In genomic region chr3:53346922-53347260, GRCh38 we compare ENCODE assay signal across 8 cellular contexts. TPM values are rescaled to one million over a fixed set of nuclear protein-coding genes. Genes with fewer than 3 reads are reported as not detected.
DNase-seq lines count a peak whose midpoint lies in the region; ATAC-seq, FAIRE-seq and TF ChIP-seq lines count a peak whose summit lies in the region.

No MANE protein-coding gene starts in this region.

- H3K4me3 ChIP-seq in pancreas = peak overlapping the region; percentile 54 to 88 (median 83)

- FAIRE-seq in pancreas (lab: Jason Lieb, UNC) = no peak

- no peaks in the 10 kb centered on the region for H3K27me3 Mint-ChIP-seq in activated CD8-positive, alpha-beta memory T cell treated with anti-CD3 and anti-CD28 coated beads, Interleukin-2, amount 10 ng/mL, durations not matched to agents 7 days and 5 days

- no peaks in the 10 kb centered on the region for H3K27me3 ChIP-seq in pancreas

- CTCF ChIA-PET in activated CD8-positive, alpha-beta memory T cell treated with anti-CD3 and anti-CD28 coated beads, Interleukin-2, amount 10 ng/mL, durations not matched to agents 7 days and 5 days (lab: Charles Lee) = interaction anchor here (1.3 to 1.7 kb wide), 3 partner anchors 28 to 151 kb away, joined by 3 to 6 read pairs (median 4); no protein-coding TSS in a partner anchor

- no peaks in the 10 kb centered on the region for H3K9me3 ChIP-seq in pancreas

- H3K4me3 Mint-ChIP-seq in activated CD8-positive, alpha-beta memory T cell treated with anti-CD3 and anti-CD28 coated beads, Interleukin-2, amount 10 ng/mL, durations not matched to agents 7 days and 5 days = peak overlapping the region; percentile 96

- 0% methylated on average over 11 of the region's 11 CpGs for WGBS in pancreas, 2 donors

- no peak for ATAC-seq in activated CD8-positive, alpha-beta memory T cell treated with anti-CD3 and anti-CD28 coated beads, Interleukin-2, amount 10 ng/mL, durations not matched to agents 7 days and 5 days
- ATAC-seq in pancreas (peak in 3 of 4 donors; percentile 6 to 27 (median 17)), HG03439 (IDR thresholded peaks at IDR 0.05; ENCODE audit: unreplicated experiment) (no peak), HG03469 (IDR thresholded peaks at IDR 0.05; ENCODE audit: unreplicated experiment) (no peak)

- no peak for DNase-seq in activated CD8-positive, alpha-beta memory T cell treated with anti-CD3 and anti-CD28 coated beads, Interleukin-2, amount 10 ng/mL, durations not matched to agents 7 days and 5 days
- DNase-seq in activated CD8-positive, alpha-beta memory T cell treated with anti-CD3 and anti-CD28 coated beads, Interleukin-2, amount 50 U/mL, for 4 hours = no peak
- DNase-seq in OCI-M1 (lab: John Stamatoyannopoulos, UW) (peak; percentile 70), epidermal melanocyte (ENCODE audit: insufficient read length, low spot score) (peak; percentile 17), pancreas (no peak), SHP77 treated with DMSO at 0.1 percent for 48 hours (lab: John Stamatoyannopoulos, UW) (no peak)

- H3K27ac Mint-ChIP-seq in activated CD8-positive, alpha-beta memory T cell treated with anti-CD3 and anti-CD28 coated beads, Interleukin-2, amount 10 ng/mL, durations not matched to agents 7 days and 5 days = peak overlapping the region; percentile 96

- H3K27ac ChIP-seq in pancreas = peak overlapping the region; percentile 91 to 95 (median 93)

- no peak for TF ChIP-seq CTCF in pancreas (IDR thresholded peaks at IDR 0.05)

- H3K36me3 ChIP-seq in pancreas = peaks cover 0 to 14% (median 0%) of the 10 kb centered on the region in 3 donors

- peaks cover 13 to 25% (median 22%) of the 10 kb centered on the region in 3 donors for H3K4me1 ChIP-seq in pancreas

- H3K9me3 Mint-ChIP-seq in activated CD8-positive, alpha-beta memory T cell treated with anti-CD3 and anti-CD28 coated beads, Interleukin-2, amount 10 ng/mL, durations not matched to agents 7 days and 5 days (ENCODE audit: low read depth) = no peaks in the 10 kb centered on the region

- peaks cover 32% of the 10 kb centered on the region for H3K4me1 Mint-ChIP-seq in activated CD8-positive, alpha-beta memory T cell treated with anti-CD3 and anti-CD28 coated beads, Interleukin-2, amount 10 ng/mL, durations not matched to agents 7 days and 5 days

- peaks cover 13% of the 10 kb centered on the region for H3K36me3 Mint-ChIP-seq in activated CD8-positive, alpha-beta memory T cell treated with anti-CD3 and anti-CD28 coated beads, Interleukin-2, amount 10 ng/mL, durations not matched to agents 7 days and 5 days

- intact Hi-C loops in pancreas (cut with DNase I) = no loop called here

RNA-seq across cellular contexts. Expression of gene DCP1A, which starts 0.5 kb away (rescaled TPM):
- 10 to 100 TPM; 28.6 to 30.0 TPM for total RNA-seq in activated CD8-positive, alpha-beta memory T cell treated with anti-CD3 and anti-CD28 coated beads, Interleukin-2, amount 10 ng/mL, durations not matched to agents 7 days and 5 days
- 10 to 100 TPM in 2 of 6 donors, 1 to 10 TPM in 4; 6.0 to 13.9 (median 8.1) TPM for total RNA-seq in pancreas
- polyA plus RNA-seq in pancreas = 1 to 10 TPM; 4.9 to 7.3 TPM

Comparison
In these comparisons a context has a peak if more than half of its experiments do, and no peak if none do; other contexts are left out.
1. ATAC-seq: peak in pancreas (3 of 4); none in activated CD8-positive, alpha-beta memory T cell treated with anti-CD3 and anti-CD28 coated beads, Interleukin-2, amount 10 ng/mL, durations not matched to agents 7 days and 5 days (single experiment), HG03439 (single experiment) and HG03469 (single experiment).
2. DNase-seq: peak in OCI-M1 (single experiment) and epidermal melanocyte (single experiment); none in activated CD8-positive, alpha-beta memory T cell treated with anti-CD3 and anti-CD28 coated beads, Interleukin-2, amount 10 ng/mL, durations not matched to agents 7 days and 5 days (single experiment), activated CD8-positive, alpha-beta memory T cell treated with anti-CD3 and anti-CD28 coated beads, Interleukin-2, amount 50 U/mL, for 4 hours (single experiment), pancreas (0 of 6) and SHP77 treated with DMSO at 0.1 percent for 48 hours (single experiment).